Comparison of ENCODE assay signal across 12 cellular contexts in the genomic region with DNA sequence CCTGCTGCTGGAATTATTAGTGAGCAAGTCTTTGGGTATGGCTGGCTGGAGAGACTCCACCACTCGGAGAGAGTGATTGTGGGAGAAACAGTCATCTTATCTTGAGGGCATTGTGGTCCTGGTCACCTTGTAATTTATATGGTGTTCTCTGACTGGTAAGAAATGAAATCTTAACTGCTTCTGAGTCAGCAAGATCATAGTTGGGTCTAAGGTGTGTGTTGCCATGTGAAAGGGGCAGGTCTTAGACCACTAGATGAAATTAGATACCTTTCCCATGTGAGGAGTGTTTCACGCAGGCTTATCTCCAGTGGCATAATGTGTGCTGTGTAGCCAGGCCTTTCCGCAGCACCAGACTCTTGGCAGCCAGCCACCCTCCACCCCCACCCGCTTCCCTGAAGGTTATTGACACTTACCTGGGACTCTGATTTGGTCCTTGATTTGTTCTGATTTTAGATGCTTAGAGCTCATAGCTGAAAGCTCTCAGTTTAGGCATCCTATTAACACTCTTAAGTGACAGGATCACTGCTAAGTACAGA. TPM values are rescaled to one million over a fixed set of nuclear protein-coding genes. Genes with fewer than 3 reads are reported as not detected.
DNase-seq lines count a peak whose midpoint lies in the region; ATAC-seq and TF ChIP-seq lines count a peak whose summit lies in the region.
"Had no signal": no experiment of that assay in that cellular context is flagged by ENCODE, and none has a peak within 500 bp of the region (broad histone marks: within the 10 kb centered on the region; RNA-seq: fewer than 3 reads in every experiment).

No MANE protein-coding gene starts in this region.

- H3K27ac ChIP-seq in SK-N-SH (ENCODE audit: low read depth in 2 of 2, low read length in 1 of 2) (peak overlapping the region in 1 of 2 experiments; percentile 36; a peak in 1 of 4 replicates), A673 (ENCODE audit: low read depth, low read length, poor library complexity, severe bottlenecking) (no peak overlapping the region), gastroesophageal sphincter (no peak overlapping the region)

- POLR2A ChIA-PET in SK-N-SH (lab: Yijun Ruan, JAX) (no interaction called here), A673 (lab: Charles Lee; ENCODE audit: low non-redundant PET) (no interaction called here)

- H3K4me3 ChIP-seq in SK-N-SH (ENCODE audit: low read depth in 2 of 2, low read length in 1 of 2), result no peak overlapping the region
- H3K4me3 ChIP-seq in A673 (ENCODE audit: low read depth, low read length, poor library complexity, severe bottlenecking), result no peak overlapping the region
- no peak overlapping the region for H3K4me3 ChIP-seq in gastroesophageal sphincter

- DNase-seq in COR-L47 (lab: John Stamatoyannopoulos, UW) (peak; percentile 55), M059J (ENCODE audit: low read depth) (peak; percentile 76), SK-N-SH (peak; percentile 65), left kidney (ENCODE audit: low read depth, low spot score) (peak; percentile 38), A673 (ENCODE audit: low spot score) (no peak)
- DNase-seq: activated CD8-positive, alpha-beta T cell treated with anti-CD3 and anti-CD28 coated beads, Interleukin-2, amount 10 ng/mL, durations not matched to agents 7 days and 5 days; activated naive CD8-positive, alpha-beta T cell treated with anti-CD3 and anti-CD28 coated beads, Interleukin-2, amount 10 ng/mL, durations not matched to agents 7 days and 5 days; CD8-positive, alpha-beta T cell; stimulated activated CD4-positive, alpha-beta T cell treated with anti-CD3 and anti-CD28 coated beads, Interleukin-4, amount 100 ng/mL, for 4 hours had no signal

- TF ChIP-seq POLR2A in GM18505 (IDR thresholded peaks at IDR 0.05; ENCODE audit: borderline replicate concordance, extremely low read depth, insufficient read depth, insufficient read length), result no peak
- no peak for TF ChIP-seq POLR2A in gastroesophageal sphincter (IDR thresholded peaks at IDR 0.05)

- no TSS peak for BruUV-seq in A673 (replicated peaks; lab: Mats Ljungman, UMichigan)

- H3K4me1 ChIP-seq in SK-N-SH (ENCODE audit: control insufficient read depth in 1 of 2, insufficient read depth in 2 of 2, low read depth in 1 of 2, low read length in 1 of 2), result peaks cover 0 to 31% of the 10 kb centered on the region in 2 experiments; a peak in 2 of 4 replicates
- peaks cover 4% of the 10 kb centered on the region for H3K4me1 ChIP-seq in A673 (ENCODE audit: insufficient read depth, low read length, poor library complexity, severe bottlenecking)
- peaks cover 9 to 42% (median 17%) of the 10 kb centered on the region in 3 donors for H3K4me1 ChIP-seq in gastroesophageal sphincter

- TF ChIP-seq CTCF in SK-N-SH (IDR thresholded peaks at IDR 0.05), result no peak
- no peak for TF ChIP-seq CTCF in A673 (conservative IDR thresholded peaks at IDR 0.05; ENCODE audit: low read depth, low read length)
- no peak for TF ChIP-seq CTCF in gastroesophageal sphincter (IDR thresholded peaks at IDR 0.05)

- no peak overlapping the region for H3K4me2 ChIP-seq in SK-N-SH

- H3K36me3 ChIP-seq in SK-N-SH (replicated peaks in 1 of 2; ENCODE audit: control insufficient read depth in 1 of 2, insufficient read depth in 2 of 2, low read length in 1 of 2) (no peaks in the 10 kb centered on the region), A673 (ENCODE audit: insufficient read depth, low read length, poor library complexity, severe bottlenecking) (no peaks in the 10 kb centered on the region), gastroesophageal sphincter (no peaks in the 10 kb centered on the region)

- H3K79me2 ChIP-seq in SK-N-SH (ENCODE audit: insufficient read depth), result no peaks in the 10 kb centered on the region

- no peak for TF ChIP-seq RAD21 in SK-N-SH (IDR thresholded peaks at IDR 0.05; ENCODE audit: low read length)

- no peak overlapping the region for H2AFZ ChIP-seq in SK-N-SH (ENCODE audit: low read depth)

- no peaks in the 10 kb centered on the region for H3K27me3 ChIP-seq in SK-N-SH (ENCODE audit: insufficient read depth)
- no peaks in the 10 kb centered on the region for H3K27me3 ChIP-seq in A673 (replicated peaks; ENCODE audit: insufficient read depth, low read depth, low read length, poor library complexity)
- no peaks in the 10 kb centered on the region for H3K27me3 ChIP-seq in gastroesophageal sphincter

- intact Hi-C loops in A673 (cut with micrococcal nuclease; ENCODE audit: unreplicated experiment), result no loop called here

- 77% methylated on average over 4 of the region's 4 CpGs for WGBS in SK-N-SH (ENCODE audit: low lambda C conversion rate)
- WGBS in gastroesophageal sphincter (ENCODE audit: low coverage in 1 of 2), 2 donors, result 75% methylated on average over 1 of the region's 4 CpGs; no CpG with 5 or more reads in 1 of the 2 donors

- no peaks in the 10 kb centered on the region for H3K9me2 ChIP-seq in SK-N-SH

- H3K9me3 ChIP-seq in SK-N-SH, result no peaks in the 10 kb centered on the region
- no peaks in the 10 kb centered on the region for H3K9me3 ChIP-seq in A673 (ENCODE audit: low read depth, low read length, poor library complexity, severe bottlenecking)
- H3K9me3 ChIP-seq in gastroesophageal sphincter, result no peaks in the 10 kb centered on the region

- no peaks in the 10 kb centered on the region for H3F3A ChIP-seq in SK-N-SH (replicated peaks; ENCODE audit: insufficient read depth)

- CTCF ChIA-PET in SK-N-SH (lab: Yijun Ruan, JAX) (interaction anchor here (0.9 to 25.8 kb wide), 10 partner anchors 10 to 302 kb away, joined by 3 to 257 read pairs (median 4); a partner anchor contains a TSS), A673 (lab: Charles Lee) (no interaction called here)

- ATAC-seq in GM21723 (IDR thresholded peaks at IDR 0.05; ENCODE audit: unreplicated experiment) (no peak), GM18505 (IDR thresholded peaks at IDR 0.05; ENCODE audit: unreplicated experiment) (no peak), gastroesophageal sphincter (no peak)
- ATAC-seq: activated CD8-positive, alpha-beta T cell treated with anti-CD3 and anti-CD28 coated beads, Interleukin-2, amount 10 ng/mL, durations not matched to agents 7 days and 5 days; CD8-positive, alpha-beta T cell had no signal

- H4K20me1 ChIP-seq in SK-N-SH (ENCODE audit: insufficient read depth), result no peaks in the 10 kb centered on the region; the same call in 1 of the 2 replicates

- H3K9ac ChIP-seq in SK-N-SH, result no peak overlapping the region

- peak in 1 of 2 experiments; percentile 45; a peak in 1 of 4 replicates for TF ChIP-seq EP300 in SK-N-SH (IDR thresholded peaks at IDR 0.05; ENCODE audit: borderline replicate concordance in 1 of 2, low read depth in 1 of 2, low read length in 1 of 2)
- TF ChIP-seq EP300 in gastroesophageal sphincter (IDR thresholded peaks at IDR 0.05), result no peak

TF ChIP-seq in SK-N-SH, 30 proteins besides CTCF, POLR2A, EP300 and RAD21 (continues in another document):
- TF ChIP-seq TCF12 (IDR thresholded peaks at IDR 0.05) (no peak), FOXJ3 (CRISPR knock-in tag; IDR thresholded peaks at IDR 0.05) (no peak), RFX5 (IDR thresholded peaks at IDR 0.05; ENCODE audit: low read length) (no peak), TEAD4 (IDR thresholded peaks at IDR 0.05; ENCODE audit: borderline replicate concordance, insufficient read depth) (no peak), RCOR1 (IDR thresholded peaks at IDR 0.05; ENCODE audit: low read length) (0 out of 2 replicates have a peak, but pooled peaks have one; percentile 20)
- TF ChIP-seq, protein P1, sequence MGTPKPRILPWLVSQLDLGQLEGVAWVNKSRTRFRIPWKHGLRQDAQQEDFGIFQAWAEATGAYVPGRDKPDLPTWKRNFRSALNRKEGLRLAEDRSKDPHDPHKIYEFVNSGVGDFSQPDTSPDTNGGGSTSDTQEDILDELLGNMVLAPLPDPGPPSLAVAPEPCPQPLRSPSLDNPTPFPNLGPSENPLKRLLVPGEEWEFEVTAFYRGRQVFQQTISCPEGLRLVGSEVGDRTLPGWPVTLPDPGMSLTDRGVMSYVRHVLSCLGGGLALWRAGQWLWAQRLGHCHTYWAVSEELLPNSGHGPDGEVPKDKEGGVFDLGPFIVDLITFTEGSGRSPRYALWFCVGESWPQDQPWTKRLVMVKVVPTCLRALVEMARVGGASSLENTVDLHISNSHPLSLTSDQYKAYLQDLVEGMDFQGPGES (IDR thresholded peaks at IDR 0.05; ENCODE audit: low read depth, low read length), result no peak
- TF ChIP-seq, protein P2, sequence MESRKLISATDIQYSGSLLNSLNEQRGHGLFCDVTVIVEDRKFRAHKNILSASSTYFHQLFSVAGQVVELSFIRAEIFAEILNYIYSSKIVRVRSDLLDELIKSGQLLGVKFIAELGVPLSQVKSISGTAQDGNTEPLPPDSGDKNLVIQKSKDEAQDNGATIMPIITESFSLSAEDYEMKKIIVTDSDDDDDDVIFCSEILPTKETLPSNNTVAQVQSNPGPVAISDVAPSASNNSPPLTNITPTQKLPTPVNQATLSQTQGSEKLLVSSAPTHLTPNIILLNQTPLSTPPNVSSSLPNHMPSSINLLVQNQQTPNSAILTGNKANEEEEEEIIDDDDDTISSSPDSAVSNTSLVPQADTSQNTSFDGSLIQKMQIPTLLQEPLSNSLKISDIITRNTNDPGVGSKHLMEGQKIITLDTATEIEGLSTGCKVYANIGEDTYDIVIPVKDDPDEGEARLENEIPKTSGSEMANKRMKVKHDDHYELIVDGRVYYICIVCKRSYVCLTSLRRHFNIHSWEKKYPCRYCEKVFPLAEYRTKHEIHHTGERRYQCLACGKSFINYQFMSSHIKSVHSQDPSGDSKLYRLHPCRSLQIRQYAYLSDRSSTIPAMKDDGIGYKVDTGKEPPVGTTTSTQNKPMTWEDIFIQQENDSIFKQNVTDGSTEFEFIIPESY (IDR thresholded peaks at IDR 0.05; ENCODE audit: borderline replicate concordance, low read depth), result no peak
- TF ChIP-seq, protein P3, sequence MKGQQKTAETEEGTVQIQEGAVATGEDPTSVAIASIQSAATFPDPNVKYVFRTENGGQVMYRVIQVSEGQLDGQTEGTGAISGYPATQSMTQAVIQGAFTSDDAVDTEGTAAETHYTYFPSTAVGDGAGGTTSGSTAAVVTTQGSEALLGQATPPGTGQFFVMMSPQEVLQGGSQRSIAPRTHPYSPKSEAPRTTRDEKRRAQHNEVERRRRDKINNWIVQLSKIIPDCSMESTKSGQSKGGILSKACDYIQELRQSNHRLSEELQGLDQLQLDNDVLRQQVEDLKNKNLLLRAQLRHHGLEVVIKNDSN (IDR thresholded peaks at IDR 0.05; ENCODE audit: borderline replicate concordance, low read depth), result no peak

RNA-seq across cellular contexts. Expression of a gene that starts 7.7 kb away (rescaled TPM):
- 0.57 and 7.1 TPM in 2 replicates for total RNA-seq in M059J (2014; rRNA removed; shearing (Covaris generic))
- 20.2 and 24.4 TPM in 2 replicates for polyA plus RNA-seq in SK-N-SH (2012; rRNA removed)
- 15.9 and 20.5 TPM in 2 replicates for polyA plus RNA-seq in SK-N-SH (2012; cell fraction: cytosol; rRNA removed)
- 67.4 and 80.9 TPM in 2 replicates for polyA plus RNA-seq in SK-N-SH (2012; cell fraction: nucleus; rRNA removed)
- 8.4 and 9.0 TPM in 2 replicates for total RNA-seq in A673 (2021)
- total RNA-seq in gastroesophageal sphincter, result 10 to 100 TPM in 3 of 4 donors, 1 to 10 TPM in 1; 8.5 to 18.6 (median 12.4) TPM

RNA-seq across cellular contexts. Expression of a gene that starts 54.6 kb away (rescaled TPM):
- 88.6 and 98.5 TPM in 2 replicates for total RNA-seq in M059J (2014; rRNA removed; shearing (Covaris generic))
- polyA plus RNA-seq in SK-N-SH (2012; rRNA removed), result 69.4 and 80.2 TPM in 2 replicates
- polyA plus RNA-seq in SK-N-SH (2012; cell fraction: cytosol; rRNA removed), result 25.4 and 37.4 TPM in 2 replicates
- polyA plus RNA-seq in SK-N-SH (2012; cell fraction: nucleus; rRNA removed), result 176 and 217 TPM in 2 replicates
- total RNA-seq in A673 (2021) (76.7 and 77.8 TPM in 2 replicates), gastroesophageal sphincter (10 to 100 TPM; 16.7 to 39.4 (median 30.3) TPM)
